In the genomic region with DNA sequence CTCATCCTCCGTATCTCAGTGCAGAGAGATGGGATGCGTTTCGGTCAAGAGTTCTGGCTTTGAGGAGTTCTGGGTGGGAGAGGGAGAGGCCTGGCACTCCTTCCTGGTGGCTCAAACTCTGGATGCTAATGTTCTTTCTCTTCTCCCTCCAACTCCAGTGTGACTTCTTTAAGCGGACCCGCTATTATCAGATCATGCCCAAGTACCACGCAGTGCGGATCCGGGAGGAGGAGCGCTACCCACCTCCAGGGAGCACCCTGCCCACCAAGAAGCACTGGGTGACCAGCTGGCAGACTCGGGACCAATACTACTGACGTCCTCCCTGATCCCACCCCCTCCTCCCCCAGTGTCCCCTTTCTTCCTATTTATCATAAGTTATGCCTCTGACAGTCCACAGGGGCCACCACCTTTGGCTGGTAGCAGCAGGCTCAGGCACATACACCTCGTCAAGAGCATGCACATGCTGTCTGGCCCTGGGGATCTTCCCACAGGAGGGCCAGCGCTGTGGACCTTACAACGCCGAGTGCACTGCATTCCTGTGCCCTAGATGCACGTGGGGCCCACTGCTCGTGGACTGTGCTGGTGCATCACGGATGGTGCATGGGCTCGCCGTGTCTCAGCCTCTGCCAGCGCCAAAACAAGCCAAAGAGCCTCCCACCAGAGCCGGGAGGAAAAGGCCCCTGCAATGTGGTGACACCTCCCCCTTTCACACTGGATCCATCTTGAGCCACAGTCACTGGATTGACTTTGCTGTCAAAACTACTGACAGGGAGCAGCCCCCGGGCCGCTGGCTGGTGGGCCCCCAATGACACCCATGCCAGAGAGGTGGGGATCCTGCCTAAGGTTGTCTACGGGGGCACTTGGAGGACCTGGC, we compare ENCODE assay signal across 17 cellular contexts. TPM values are rescaled to one million over a fixed set of nuclear protein-coding genes. Genes with fewer than 3 reads are reported as not detected.
DNase-seq lines count a peak whose midpoint lies in the region; ATAC-seq, FAIRE-seq and TF ChIP-seq lines count a peak whose summit lies in the region.
"Had no signal": no experiment of that assay in that cellular context is flagged by ENCODE, and none has a peak within 500 bp of the region (broad histone marks: within the 10 kb centered on the region; RNA-seq: fewer than 3 reads in every experiment).

No MANE protein-coding gene starts in this region.

- H4K20me1 ChIP-seq in astrocyte (ENCODE audit: insufficient read depth, low read length) (peaks cover 42% of the 10 kb centered on the region), neural progenitor cell (ENCODE audit: low read depth) (no peaks in the 10 kb centered on the region)

- H2AFZ ChIP-seq in astrocyte (ENCODE audit: low read depth, low read length) (no peak overlapping the region), neural progenitor cell (replicated peaks) (no peak overlapping the region)
- H2AFZ ChIP-seq: GM23248 had no signal

- H3K4me1 ChIP-seq in right atrium auricular region = peaks cover 0 to 4% of the 10 kb centered on the region in 2 donors
- H3K4me1 ChIP-seq in astrocyte (ENCODE audit: insufficient read depth, low read length) = peaks cover 2% of the 10 kb centered on the region
- peaks cover 8% of the 10 kb centered on the region for H3K4me1 ChIP-seq in neural progenitor cell

- no peaks in the 10 kb centered on the region for H3K9me3 Mint-ChIP-seq in astrocyte (ENCODE audit: unreplicated experiment)
- no peaks in the 10 kb centered on the region for H3K9me3 Mint-ChIP-seq in neural progenitor cell
- no peaks in the 10 kb centered on the region for H3K9me3 Mint-ChIP-seq in stimulated activated memory B cell treated with anti-CD40 and anti-IgM and Interleukin-4, amounts not matched to agents 10 μg/mL and 1 μg/mL and 100 μg/mL, for 72 hours
- H3K9me3 Mint-ChIP-seq in activated CD8-positive, alpha-beta T cell treated with anti-CD3 and anti-CD28 coated beads for 36 hours = no peaks in the 10 kb centered on the region
- H3K9me3 Mint-ChIP-seq: CD4-positive, CD25-positive, alpha-beta regulatory T cell had no signal

- no peak overlapping the region for H3K4me3 ChIP-seq in right atrium auricular region
- no peak overlapping the region for H3K4me3 ChIP-seq in astrocyte (ENCODE audit: insufficient read depth, low read depth, low read length)
- no peak overlapping the region for H3K4me3 ChIP-seq in neural progenitor cell
- H3K4me3 ChIP-seq: BLaER1 treated with 17β-estradiol and CSF1 and Interleukin-3, amounts not matched to agents 10 nM and 100 nM; GM12878; GM23248 had no signal

- H3K9ac ChIP-seq in astrocyte (ENCODE audit: low read length) (no peak overlapping the region), neural progenitor cell (no peak overlapping the region)
- H3K9ac ChIP-seq: GM23248 had no signal

- H3K27ac Mint-ChIP-seq in astrocyte (ENCODE audit: unreplicated experiment) (peak overlapping the region; percentile 47), neural progenitor cell (peak overlapping the region; percentile 53)
- peak overlapping the region; percentile 35 for H3K27ac Mint-ChIP-seq in stimulated activated memory B cell treated with anti-CD40 and anti-IgM and Interleukin-4, amounts not matched to agents 10 μg/mL and 1 μg/mL and 100 μg/mL, for 72 hours
- no peak overlapping the region for H3K27ac Mint-ChIP-seq in activated CD8-positive, alpha-beta T cell treated with anti-CD3 and anti-CD28 coated beads for 36 hours

- no peaks in the 10 kb centered on the region for H3K4me1 Mint-ChIP-seq in astrocyte (ENCODE audit: low read depth, unreplicated experiment)
- peaks cover 6% of the 10 kb centered on the region for H3K4me1 Mint-ChIP-seq in neural progenitor cell
- peaks cover 2% of the 10 kb centered on the region for H3K4me1 Mint-ChIP-seq in stimulated activated memory B cell treated with anti-CD40 and anti-IgM and Interleukin-4, amounts not matched to agents 10 μg/mL and 1 μg/mL and 100 μg/mL, for 72 hours
- peaks cover 2% of the 10 kb centered on the region for H3K4me1 Mint-ChIP-seq in activated CD8-positive, alpha-beta T cell treated with anti-CD3 and anti-CD28 coated beads for 36 hours (ENCODE audit: low read depth)

- intact Hi-C loops in Right ventricle myocardium superior (cut with DNase I) = no loop called here
- intact Hi-C loops in activated CD8-positive, alpha-beta T cell treated with anti-CD3 and anti-CD28 coated beads for 36 hours (cut with micrococcal nuclease) = no loop called here

- POLR2A ChIA-PET in activated CD8-positive, alpha-beta T cell treated with anti-CD3 and anti-CD28 coated beads for 36 hours (lab: Charles Lee) = no interaction called here

- CTCF ChIA-PET in activated CD8-positive, alpha-beta T cell treated with anti-CD3 and anti-CD28 coated beads for 36 hours (lab: Charles Lee) = interaction anchor here (1.7 to 2.9 kb wide), 2 partner anchors 21 to 60 kb away, joined by 4 to 140 read pairs; no protein-coding TSS in a partner anchor

- H3K79me2 ChIP-seq in astrocyte (ENCODE audit: insufficient read depth, low read length) (peaks cover 11% of the 10 kb centered on the region), neural progenitor cell (ENCODE audit: low read depth) (no peaks in the 10 kb centered on the region)

- no peak for ATAC-seq in Right ventricle myocardium superior (ENCODE audit: poor library complexity)
- no peak for ATAC-seq in stimulated activated memory B cell treated with anti-CD40 and anti-IgM and Interleukin-4, amounts not matched to agents 10 μg/mL and 1 μg/mL and 100 μg/mL, for 72 hours
- ATAC-seq in HG03521 (IDR thresholded peaks at IDR 0.05; ENCODE audit: unreplicated experiment) = no peak
- ATAC-seq in activated CD8-positive, alpha-beta T cell treated with anti-CD3 and anti-CD28 coated beads for 36 hours = no peak
- ATAC-seq: GM12878 had no signal

- no peak overlapping the region for H3K27ac ChIP-seq in right atrium auricular region
- H3K27ac ChIP-seq in astrocyte (ENCODE audit: low read depth, low read length) = no peak overlapping the region
- no peak overlapping the region for H3K27ac ChIP-seq in neural progenitor cell
- H3K27ac ChIP-seq: BLaER1 treated with 17β-estradiol and CSF1 and Interleukin-3, amounts not matched to agents 10 nM and 100 nM; GM23248 had no signal

- H3K36me3 Mint-ChIP-seq in astrocyte (ENCODE audit: low read depth, unreplicated experiment) (peaks cover 7% of the 10 kb centered on the region), neural progenitor cell (no peaks in the 10 kb centered on the region)
- peaks cover 10% of the 10 kb centered on the region for H3K36me3 Mint-ChIP-seq in stimulated activated memory B cell treated with anti-CD40 and anti-IgM and Interleukin-4, amounts not matched to agents 10 μg/mL and 1 μg/mL and 100 μg/mL, for 72 hours
- no peaks in the 10 kb centered on the region for H3K36me3 Mint-ChIP-seq in activated CD8-positive, alpha-beta T cell treated with anti-CD3 and anti-CD28 coated beads for 36 hours (ENCODE audit: low read depth)
- H3K36me3 Mint-ChIP-seq: CD4-positive, CD25-positive, alpha-beta regulatory T cell had no signal

- H3F3A ChIP-seq in neural progenitor cell (ENCODE audit: low read depth) = peaks cover 20% of the 10 kb centered on the region

- H3K4me3 Mint-ChIP-seq in astrocyte (ENCODE audit: unreplicated experiment) (no peak overlapping the region), neural progenitor cell (no peak overlapping the region)
- H3K4me3 Mint-ChIP-seq in stimulated activated memory B cell treated with anti-CD40 and anti-IgM and Interleukin-4, amounts not matched to agents 10 μg/mL and 1 μg/mL and 100 μg/mL, for 72 hours = no peak overlapping the region
- no peak overlapping the region for H3K4me3 Mint-ChIP-seq in activated CD8-positive, alpha-beta T cell treated with anti-CD3 and anti-CD28 coated beads for 36 hours

- no peak overlapping the region for H3K4me2 ChIP-seq in astrocyte (ENCODE audit: low read length)
- H3K4me2 ChIP-seq in neural progenitor cell = no peak overlapping the region
- H3K4me2 ChIP-seq: BLaER1 treated with 17β-estradiol and CSF1 and Interleukin-3, amounts not matched to agents 10 nM and 100 nM had no signal

- no peaks in the 10 kb centered on the region for H3K9me3 ChIP-seq in right atrium auricular region
- no peaks in the 10 kb centered on the region for H3K9me3 ChIP-seq in astrocyte (ENCODE audit: insufficient read depth, low read depth, low read length)
- H3K9me3 ChIP-seq in neural progenitor cell (ENCODE audit: low read depth) = no peaks in the 10 kb centered on the region
- H3K9me3 ChIP-seq: BLaER1 treated with 17β-estradiol and CSF1 and Interleukin-3, amounts not matched to agents 10 nM and 100 nM had no signal

- DNase-seq in Right ventricle myocardium superior (peak; percentile 24), right atrium auricular region (ENCODE audit: low spot score) (no peak), astrocyte (ENCODE audit: low read depth) (no peak), neural progenitor cell (ENCODE audit: low spot score) (no peak), T-helper 2 cell (no peak)
- DNase-seq in activated CD8-positive, alpha-beta T cell treated with anti-CD3 and anti-CD28 coated beads for 36 hours = no peak
- DNase-seq: 8988T; ACHN; CD4-positive, CD25-positive, alpha-beta regulatory T cell; DMS79; GM23248 had no signal

- H3K27me3 Mint-ChIP-seq in astrocyte (ENCODE audit: low read depth, unreplicated experiment) (no peaks in the 10 kb centered on the region), neural progenitor cell (ENCODE audit: insufficient read depth, low read depth) (peaks cover 19% of the 10 kb centered on the region)
- no peaks in the 10 kb centered on the region for H3K27me3 Mint-ChIP-seq in stimulated activated memory B cell treated with anti-CD40 and anti-IgM and Interleukin-4, amounts not matched to agents 10 μg/mL and 1 μg/mL and 100 μg/mL, for 72 hours
- H3K27me3 Mint-ChIP-seq in activated CD8-positive, alpha-beta T cell treated with anti-CD3 and anti-CD28 coated beads for 36 hours = no peaks in the 10 kb centered on the region
- H3K27me3 Mint-ChIP-seq: CD4-positive, CD25-positive, alpha-beta regulatory T cell had no signal

- no peak for TF ChIP-seq CTCF in right atrium auricular region (IDR thresholded peaks at IDR 0.05)
- no peak for TF ChIP-seq CTCF in astrocyte (IDR thresholded peaks at IDR 0.05; ENCODE audit: insufficient read depth, low read depth, low read length)
- TF ChIP-seq CTCF in neural progenitor cell (IDR thresholded peaks at IDR 0.05) = no peak
- TF ChIP-seq CTCF in activated CD8-positive, alpha-beta T cell treated with anti-CD3 and anti-CD28 coated beads for 36 hours (IDR thresholded peaks at IDR 0.05) = no peak

- no peaks in the 10 kb centered on the region for H3K27me3 ChIP-seq in right atrium auricular region
- H3K27me3 ChIP-seq in astrocyte (ENCODE audit: insufficient read depth, low read length) = no peaks in the 10 kb centered on the region
- H3K27me3 ChIP-seq in neural progenitor cell = no peaks in the 10 kb centered on the region
- H3K27me3 ChIP-seq: BLaER1 treated with 17β-estradiol and CSF1 and Interleukin-3, amounts not matched to agents 10 nM and 100 nM had no signal

- no peak for FAIRE-seq in astrocyte (lab: Jason Lieb, UNC)
- FAIRE-seq: GM12878, GM18507, H54 had no signal

- H3K36me3 ChIP-seq in right atrium auricular region = peaks cover 18% of the 10 kb centered on the region
- H3K36me3 ChIP-seq in astrocyte (ENCODE audit: insufficient read depth, low read length) = peaks cover 34% of the 10 kb centered on the region
- H3K36me3 ChIP-seq in neural progenitor cell = no peaks in the 10 kb centered on the region
- H3K36me3 ChIP-seq: BLaER1 treated with 17β-estradiol and CSF1 and Interleukin-3, amounts not matched to agents 10 nM and 100 nM had no signal

RNA-seq across cellular contexts. Expression of gene PDK2, which starts 6.0 kb away (rescaled TPM):
- 250 TPM for total RNA-seq in Right ventricle myocardium superior
- 100 to 1,000 TPM; 186 to 214 TPM for total RNA-seq in right atrium auricular region
- total RNA-seq in astrocyte = 25.8 and 26.8 TPM in 2 replicates
- total RNA-seq in neural progenitor cell (ENCODE audit: low replicate concordance) = 12.6 and 17.3 TPM in 2 replicates
- 1 to 10 TPM; 6.0 to 7.7 TPM for total RNA-seq in activated CD8-positive, alpha-beta T cell treated with anti-CD3 and anti-CD28 coated beads for 36 hours

RNA-seq across cellular contexts. Expression of gene ITGA3, which starts 33.3 kb away (rescaled TPM):
- 12.6 TPM for total RNA-seq in Right ventricle myocardium superior
- 10 to 100 TPM; 29.5 to 61.8 TPM for total RNA-seq in right atrium auricular region
- 319 and 373 TPM in 2 replicates for total RNA-seq in astrocyte
- total RNA-seq in neural progenitor cell (ENCODE audit: low replicate concordance) = 7.7 and 11.9 TPM in 2 replicates
- total RNA-seq in activated CD8-positive, alpha-beta T cell treated with anti-CD3 and anti-CD28 coated beads for 36 hours = 1 to 10 TPM; 4.2 to 7.2 TPM

RNA-seq across cellular contexts. Expression of gene SAMD14, which starts 40.8 kb away (rescaled TPM):
- total RNA-seq in Right ventricle myocardium superior (0.78 TPM), right atrium auricular region (1 to 10 TPM in 1 of 2 donors, under 1 TPM in 1; 0.78 to 1.1 TPM), astrocyte (9.7 and 10.8 TPM in 2 replicates), neural progenitor cell (ENCODE audit: low replicate concordance) (8.7 and 27.9 TPM in 2 replicates)
- total RNA-seq in activated CD8-positive, alpha-beta T cell treated with anti-CD3 and anti-CD28 coated beads for 36 hours = 1 to 10 TPM in 1 of 2 experiments, under 1 TPM in 1; 0.47 to 1.3 TPM
